Comparison of ENCODE assay signal across 19 cellular contexts in genomic region chr2:23298551-23298950, GRCh38.
"Had no signal": no experiment of that assay in that cellular context is flagged by ENCODE, and none has a peak within 500 bp of the region (broad histone marks: within the 10 kb centered on the region; RNA-seq: fewer than 3 reads in every experiment).

No MANE protein-coding gene starts in this region.

- H3K27ac ChIP-seq: dorsolateral prefrontal cortex, gastrocnemius medialis, lower lobe of right lung, neural progenitor cell, parathyroid adenoma, right lobe of liver, suprapubic skin, uterus had no signal

- ATAC-seq: gastrocnemius medialis; left ventricle myocardium superior; lower lobe of right lung; naive thymus-derived CD8-positive, alpha-beta T cell; right lobe of liver; stimulated activated naive B cell treated with anti-CD40 and anti-IgM and Interleukin-4, amounts not matched to agents 10 μg/mL and 1 μg/mL and 100 μg/mL, for 72 hours had no signal

- DNase-seq: dorsolateral prefrontal cortex; effector CD4-positive, alpha-beta T cell; gastrocnemius medialis; head of caudate nucleus; left ventricle myocardium superior; lower lobe of right lung; naive thymus-derived CD8-positive, alpha-beta T cell; right lobe of liver; small intestine; stimulated activated CD4-positive, alpha-beta T cell treated with anti-CD3 and anti-CD28 coated beads, Interleukin-15, amount 100 ng/mL, for 24 hours; stimulated activated CD4-positive, alpha-beta T cell treated with anti-CD3 and anti-CD28 coated beads, Interleukin-2, amount 100 ng/mL, for 48 hours; stimulated activated naive B cell treated with anti-CD40 and anti-IgM and Interleukin-4, amounts not matched to agents 10 μg/mL and 1 μg/mL and 100 μg/mL, for 72 hours; uterus had no signal

- H3K36me3 Mint-ChIP-seq: naive thymus-derived CD8-positive, alpha-beta T cell; neural progenitor cell; stimulated activated naive B cell treated with anti-CD40 and anti-IgM and Interleukin-4, amounts not matched to agents 10 μg/mL and 1 μg/mL and 100 μg/mL, for 72 hours; type B pancreatic cell had no signal

- H3K9me3 Mint-ChIP-seq: naive thymus-derived CD8-positive, alpha-beta T cell; stimulated activated naive B cell treated with anti-CD40 and anti-IgM and Interleukin-4, amounts not matched to agents 10 μg/mL and 1 μg/mL and 100 μg/mL, for 72 hours; stimulated activated naive CD8-positive, alpha-beta T cell treated with anti-CD3 and anti-CD28 coated beads, Interleukin-15, Interleukin-2, amounts not matched to agents 100 ng/mL and 50 ng/mL, for 24 hours had no signal

- H3K27ac Mint-ChIP-seq: neural progenitor cell; progenitor cell of endocrine pancreas; stimulated activated naive B cell treated with anti-CD40 and anti-IgM and Interleukin-4, amounts not matched to agents 10 μg/mL and 1 μg/mL and 100 μg/mL, for 72 hours; stimulated activated naive CD8-positive, alpha-beta T cell treated with anti-CD3 and anti-CD28 coated beads, Interleukin-15, Interleukin-2, amounts not matched to agents 100 ng/mL and 50 ng/mL, for 24 hours; type B pancreatic cell had no signal

- H3K9me3 ChIP-seq: gastrocnemius medialis, lower lobe of right lung, right lobe of liver, suprapubic skin, uterus had no signal

- H3K4me1 ChIP-seq: neural progenitor cell, parathyroid adenoma, right lobe of liver, uterus had no signal

- H3K36me3 ChIP-seq: gastrocnemius medialis, lower lobe of right lung, neural progenitor cell, right lobe of liver, suprapubic skin, uterus had no signal

- H3K4me3 Mint-ChIP-seq: naive thymus-derived CD8-positive, alpha-beta T cell; neural progenitor cell; stimulated activated naive B cell treated with anti-CD40 and anti-IgM and Interleukin-4, amounts not matched to agents 10 μg/mL and 1 μg/mL and 100 μg/mL, for 72 hours; stimulated activated naive CD8-positive, alpha-beta T cell treated with anti-CD3 and anti-CD28 coated beads, Interleukin-15, Interleukin-2, amounts not matched to agents 100 ng/mL and 50 ng/mL, for 24 hours; type B pancreatic cell had no signal

- H3K4me2 ChIP-seq: neural progenitor cell had no signal

- H3K27me3 ChIP-seq: gastrocnemius medialis, neural progenitor cell, right lobe of liver, uterus had no signal

- H3K4me1 Mint-ChIP-seq: stimulated activated naive B cell treated with anti-CD40 and anti-IgM and Interleukin-4, amounts not matched to agents 10 μg/mL and 1 μg/mL and 100 μg/mL, for 72 hours had no signal

- H3K9ac ChIP-seq: neural progenitor cell, parathyroid adenoma had no signal

- H3K27me3 Mint-ChIP-seq: type B pancreatic cell had no signal

- H3K4me3 ChIP-seq: dorsolateral prefrontal cortex, gastrocnemius medialis, lower lobe of right lung, neural progenitor cell, right lobe of liver, suprapubic skin, uterus had no signal
